Comparison of ENCODE assay signal across 13 cellular contexts in the genomic region with DNA sequence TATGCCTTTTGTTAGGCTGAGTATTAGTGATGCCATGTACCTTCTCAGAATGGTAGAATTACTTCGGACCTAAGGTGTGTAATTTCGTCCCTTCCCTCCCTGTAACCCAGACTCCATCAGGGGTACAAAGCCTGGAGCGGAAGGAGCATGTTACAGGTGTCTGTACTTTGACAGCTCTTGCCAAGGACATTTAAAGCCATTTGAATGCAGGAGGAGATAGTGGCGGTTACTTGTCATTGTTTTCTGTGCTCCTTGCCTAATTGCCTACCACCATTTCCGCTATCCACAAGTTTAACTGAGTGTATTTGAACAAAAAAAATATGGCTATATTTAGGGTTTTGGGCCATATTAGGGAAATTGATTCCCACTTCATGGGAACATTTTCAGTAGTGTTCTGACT. TPM values are rescaled to one million over a fixed set of nuclear protein-coding genes. Genes with fewer than 3 reads are reported as not detected.
DNase-seq lines count a peak whose midpoint lies in the region; ATAC-seq and FAIRE-seq lines count a peak whose summit lies in the region.
"Had no signal": no experiment of that assay in that cellular context is flagged by ENCODE, and none has a peak within 500 bp of the region (broad histone marks: within the 10 kb centered on the region; RNA-seq: fewer than 3 reads in every experiment).

No MANE protein-coding gene starts in this region.

- peaks cover 34% of the 10 kb centered on the region for H3K4me1 Mint-ChIP-seq in activated T-cell treated with anti-CD3 and anti-CD28 coated beads, Interleukin-2, amount 50 U/mL, for 4 hours (ENCODE audit: low read depth)
- H3K4me1 Mint-ChIP-seq in T-helper 17 cell (peaks cover 22% of the 10 kb centered on the region), immature natural killer cell (peaks cover 26 to 48% of the 10 kb centered on the region in 2 donors)

- H3K9ac ChIP-seq in skeletal muscle satellite cell (ENCODE audit: low read depth, low read length), result no peak overlapping the region

- FAIRE-seq in GM19239 (lab: Jason Lieb, UNC), result no peak

- peaks cover 25% of the 10 kb centered on the region for H3K4me1 ChIP-seq in skeletal muscle satellite cell (ENCODE audit: control insufficient read depth, insufficient read depth, low read length)

- H3K36me3 ChIP-seq in skeletal muscle satellite cell (ENCODE audit: insufficient read depth, low read length), result no peaks in the 10 kb centered on the region
- H3K36me3 ChIP-seq: gastroesophageal sphincter had no signal

- no peak for ATAC-seq in activated T-cell treated with anti-CD3 and anti-CD28 coated beads, Interleukin-2, amount 50 U/mL, for 4 hours
- no peak for ATAC-seq in T-helper 17 cell
- ATAC-seq in GM18511 (IDR thresholded peaks at IDR 0.05; ENCODE audit: unreplicated experiment), result no peak
- ATAC-seq: gastroesophageal sphincter had no signal

- no peaks in the 10 kb centered on the region for H3K36me3 Mint-ChIP-seq in activated T-cell treated with anti-CD3 and anti-CD28 coated beads, Interleukin-2, amount 50 U/mL, for 4 hours (ENCODE audit: insufficient read depth)
- H3K36me3 Mint-ChIP-seq in T-helper 17 cell (ENCODE audit: low read depth), result no peaks in the 10 kb centered on the region
- no peaks in the 10 kb centered on the region for H3K36me3 Mint-ChIP-seq in immature natural killer cell

- no peaks in the 10 kb centered on the region for H3K9me3 ChIP-seq in T-helper 17 cell (ENCODE audit: control insufficient read depth, low read length, poor library complexity, severe bottlenecking)
- no peaks in the 10 kb centered on the region for H3K9me3 ChIP-seq in skeletal muscle satellite cell (replicated peaks; ENCODE audit: low read length)
- H3K9me3 ChIP-seq: gastroesophageal sphincter had no signal

- H3K4me2 ChIP-seq in skeletal muscle satellite cell (ENCODE audit: low read length), result peak overlapping the region; percentile 92

- no peak overlapping the region for H3K4me3 ChIP-seq in skeletal muscle satellite cell (ENCODE audit: low read length)

- DNase-seq in activated T-cell treated with anti-CD3 and anti-CD28 coated beads, Interleukin-2, amount 50 U/mL, for 4 hours, result no peak
- DNase-seq in activated T-cell treated with anti-CD3 and anti-CD28 coated beads, Interleukin-2, amount 50 U/mL, for 48 hours, result no peak
- no peak for DNase-seq in T-helper 17 cell
- no peak for DNase-seq in immature natural killer cell
- no peak for DNase-seq in NCI-H748 treated with DMSO at 0.1 percent for 48 hours (lab: John Stamatoyannopoulos, UW)
- DNase-seq in GM19239 (ENCODE audit: insufficient read length, low spot score), result no peak
- DNase-seq: activated CD4-positive, alpha-beta T cell treated with anti-CD3 and anti-CD28 coated beads, Interleukin-2, amount 50 U/mL, for 48 hours; SHP77; stimulated activated CD4-positive, alpha-beta T cell treated with anti-CD3 and anti-CD28 coated beads, Interleukin-2, amount 100 ng/mL, for 48 hours had no signal

- no peaks in the 10 kb centered on the region for H3K9me3 Mint-ChIP-seq in activated T-cell treated with anti-CD3 and anti-CD28 coated beads, Interleukin-2, amount 50 U/mL, for 4 hours
- H3K9me3 Mint-ChIP-seq in immature natural killer cell, result no peaks in the 10 kb centered on the region
- H3K9me3 Mint-ChIP-seq: central memory CD8-positive, alpha-beta T cell had no signal

- H3K27me3 ChIP-seq in skeletal muscle satellite cell (ENCODE audit: control insufficient read depth, insufficient read depth, low read length), result no peaks in the 10 kb centered on the region
- H3K27me3 ChIP-seq: gastroesophageal sphincter had no signal

- H3K4me3 Mint-ChIP-seq in activated T-cell treated with anti-CD3 and anti-CD28 coated beads, Interleukin-2, amount 50 U/mL, for 4 hours, result peak overlapping the region; percentile 99
- H3K4me3 Mint-ChIP-seq in T-helper 17 cell, result peak overlapping the region; percentile 63
- H3K4me3 Mint-ChIP-seq in immature natural killer cell, result peak overlapping the region; percentile 58 to 99 (median 98)

- no peaks in the 10 kb centered on the region for H3K27me3 Mint-ChIP-seq in activated T-cell treated with anti-CD3 and anti-CD28 coated beads, Interleukin-2, amount 50 U/mL, for 4 hours (ENCODE audit: low read depth)
- H3K27me3 Mint-ChIP-seq in T-helper 17 cell, result no peaks in the 10 kb centered on the region
- peaks cover 2 to 11% (median 3%) of the 10 kb centered on the region in 3 donors for H3K27me3 Mint-ChIP-seq in immature natural killer cell (ENCODE audit: low read depth in 3 of 3)
- H3K27me3 Mint-ChIP-seq: central memory CD8-positive, alpha-beta T cell had no signal

- H3K27ac Mint-ChIP-seq in T-helper 17 cell, result peak overlapping the region; percentile 56
- H3K27ac Mint-ChIP-seq in immature natural killer cell, result peak overlapping the region in 4 of 6 donors; percentile 6 to 98 (median 71)

RNA-seq across cellular contexts. Expression of a gene that starts 1.8 kb away (rescaled TPM):
- 10 to 100 TPM in 2 of 3 donors, 1 to 10 TPM in 1; 9.0 to 13.0 (median 10.6) TPM for total RNA-seq in activated T-cell treated with anti-CD3 and anti-CD28 coated beads, Interleukin-2, amount 50 U/mL, for 4 hours
- total RNA-seq in T-helper 17 cell, result 10 to 100 TPM in 1 of 2 donors, 1 to 10 TPM in 1; 7.7 to 11.5 TPM
- 1 to 10 TPM; 2.2 to 4.6 (median 3.6) TPM for polyA plus RNA-seq in immature natural killer cell
- total RNA-seq in skeletal muscle satellite cell (2012; rRNA removed), result 18.8 and 22.8 TPM in 2 replicates

RNA-seq across cellular contexts. Expression of a gene that starts 47.5 kb away (rescaled TPM):
- total RNA-seq in activated T-cell treated with anti-CD3 and anti-CD28 coated beads, Interleukin-2, amount 50 U/mL, for 4 hours, result 10 to 100 TPM; 56.0 to 65.6 (median 63.0) TPM
- 10 to 100 TPM; 17.5 to 18.8 TPM for total RNA-seq in T-helper 17 cell
- polyA plus RNA-seq in immature natural killer cell, result 10 to 100 TPM; 46.9 to 57.6 (median 51.0) TPM
- total RNA-seq in skeletal muscle satellite cell (2012; rRNA removed), result 25.3 and 27.3 TPM in 2 replicates
